13 cellular contexts compared by ENCODE assay signal in the genomic region with DNA sequence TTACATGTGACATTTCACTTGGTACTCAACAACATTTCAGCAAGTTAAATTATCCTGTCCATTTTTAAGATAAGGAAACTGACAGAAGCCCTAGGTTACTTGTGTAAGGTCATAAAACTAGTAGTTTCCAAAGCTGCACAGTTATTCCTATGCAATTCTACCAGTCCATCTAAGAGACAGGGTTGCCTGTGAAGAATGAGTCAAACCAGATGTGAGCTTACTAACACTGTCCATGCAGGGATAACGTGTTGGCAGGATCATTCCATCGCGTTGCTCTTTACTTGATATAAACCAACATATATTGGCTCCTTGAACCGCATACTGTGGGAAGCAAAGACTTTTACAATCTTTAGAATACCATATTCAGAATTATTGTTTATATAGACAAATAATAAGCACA.
DNase-seq lines count a peak whose midpoint lies in the region; ATAC-seq and TF ChIP-seq lines count a peak whose summit lies in the region.
"Had no signal": no experiment of that assay in that cellular context is flagged by ENCODE, and none has a peak within 500 bp of the region (broad histone marks: within the 10 kb centered on the region; RNA-seq: fewer than 3 reads in every experiment).

No MANE protein-coding gene starts in this region.

- H3K27me3 ChIP-seq in rectal smooth muscle tissue (ENCODE audit: control insufficient read depth, insufficient read depth, low read length) = no peaks in the 10 kb centered on the region

- no peaks in the 10 kb centered on the region for H3K36me3 Mint-ChIP-seq in activated CD4-positive, alpha-beta memory T cell treated with anti-CD3 and anti-CD28 coated beads, Interleukin-2, amount 10 ng/mL, durations not matched to agents 7 days and 5 days (ENCODE audit: low read depth)
- H3K36me3 Mint-ChIP-seq in activated T-cell treated with anti-CD3 and anti-CD28 coated beads, Interleukin-2, amount 50 U/mL, for 72 hours (ENCODE audit: insufficient read depth in 2 of 2) = no peaks in the 10 kb centered on the region
- H3K36me3 Mint-ChIP-seq: IgD-negative memory B cell had no signal

- no peaks in the 10 kb centered on the region for H3K36me3 ChIP-seq in rectal smooth muscle tissue (ENCODE audit: control insufficient read depth, insufficient read depth, low read length)

- H3K4me1 Mint-ChIP-seq in activated CD4-positive, alpha-beta memory T cell treated with anti-CD3 and anti-CD28 coated beads, Interleukin-2, amount 10 ng/mL, durations not matched to agents 7 days and 5 days = no peaks in the 10 kb centered on the region
- no peaks in the 10 kb centered on the region for H3K4me1 Mint-ChIP-seq in activated T-cell treated with anti-CD3 and anti-CD28 coated beads, Interleukin-2, amount 50 U/mL, for 72 hours (ENCODE audit: low read depth)
- H3K4me1 Mint-ChIP-seq: activated B cell treated with CpG ODN at 0.5 μM for 24 hours, IgD-negative memory B cell had no signal

- no peaks in the 10 kb centered on the region for H3K9me3 Mint-ChIP-seq in activated CD4-positive, alpha-beta memory T cell treated with anti-CD3 and anti-CD28 coated beads, Interleukin-2, amount 10 ng/mL, durations not matched to agents 7 days and 5 days
- H3K9me3 Mint-ChIP-seq in activated T-cell treated with anti-CD3 and anti-CD28 coated beads, Interleukin-2, amount 50 U/mL, for 72 hours = no peaks in the 10 kb centered on the region
- H3K9me3 Mint-ChIP-seq: activated B cell treated with CpG ODN at 0.5 μM for 24 hours; activated T-helper 1 cell treated with anti-CD3 and anti-CD28 coated beads, Interleukin-12 subunit alpha, Interleukin-12 subunit beta, Interleukin-2, Interleukin-4 antibody, amounts not matched to agents 30 ng/mL and 10 ng/mL and 1 ng/mL, durations not matched to agents 14 hours and 24 hours and 36 hours had no signal

- no peak overlapping the region for H3K4me3 Mint-ChIP-seq in activated CD4-positive, alpha-beta memory T cell treated with anti-CD3 and anti-CD28 coated beads, Interleukin-2, amount 10 ng/mL, durations not matched to agents 7 days and 5 days
- H3K4me3 Mint-ChIP-seq in activated T-cell treated with anti-CD3 and anti-CD28 coated beads, Interleukin-2, amount 50 U/mL, for 72 hours = no peak overlapping the region
- H3K4me3 Mint-ChIP-seq: activated B cell treated with CpG ODN at 0.5 μM for 24 hours; activated T-helper 1 cell treated with anti-CD3 and anti-CD28 coated beads, Interleukin-12 subunit alpha, Interleukin-12 subunit beta, Interleukin-2, Interleukin-4 antibody, amounts not matched to agents 30 ng/mL and 10 ng/mL and 1 ng/mL, durations not matched to agents 14 hours and 24 hours and 36 hours; IgD-negative memory B cell had no signal

- H3K4me3 ChIP-seq in fibroblast of pulmonary artery (replicated peaks; ENCODE audit: low read depth, low read length) = no peak overlapping the region
- no peak overlapping the region for H3K4me3 ChIP-seq in rectal smooth muscle tissue (ENCODE audit: low read length)

- TF ChIP-seq CTCF in fibroblast of pulmonary artery (IDR thresholded peaks at IDR 0.05; ENCODE audit: low read length, missing control alignments) = no peak

- peak overlapping the region; percentile 71 for H3K27ac ChIP-seq in rectal smooth muscle tissue (ENCODE audit: low read depth, low read length)

- CTCF ChIA-PET in activated CD4-positive, alpha-beta memory T cell treated with anti-CD3 and anti-CD28 coated beads, Interleukin-2, amount 10 ng/mL, durations not matched to agents 7 days and 5 days (lab: Charles Lee) = no interaction called here

- peaks cover 11% of the 10 kb centered on the region for H3K4me1 ChIP-seq in rectal smooth muscle tissue (ENCODE audit: control insufficient read depth, insufficient read depth, low read length)

- ATAC-seq in activated T-cell treated with anti-CD3 and anti-CD28 coated beads, Interleukin-2, amount 50 U/mL, for 72 hours (replicated peaks in 1 of 2) = no peak

- H3K9ac ChIP-seq in rectal smooth muscle tissue (ENCODE audit: low read length) = no peak overlapping the region

- H3K27me3 Mint-ChIP-seq in activated CD4-positive, alpha-beta memory T cell treated with anti-CD3 and anti-CD28 coated beads, Interleukin-2, amount 10 ng/mL, durations not matched to agents 7 days and 5 days = no peaks in the 10 kb centered on the region
- H3K27me3 Mint-ChIP-seq in activated T-cell treated with anti-CD3 and anti-CD28 coated beads, Interleukin-2, amount 50 U/mL, for 72 hours (ENCODE audit: low read depth) = no peaks in the 10 kb centered on the region
- H3K27me3 Mint-ChIP-seq: activated B cell treated with CpG ODN at 0.5 μM for 24 hours, IgD-negative memory B cell had no signal

- POLR2A ChIA-PET in activated CD4-positive, alpha-beta memory T cell treated with anti-CD3 and anti-CD28 coated beads, Interleukin-2, amount 10 ng/mL, durations not matched to agents 7 days and 5 days (lab: Charles Lee) = no interaction called here

- DNase-seq in GM04503 (ENCODE audit: low read depth) (peak; percentile 45), RKO (ENCODE audit: low spot score) (peak; percentile 30), fibroblast of pulmonary artery (ENCODE audit: low read depth) (peak; percentile 68), NCI-H2029 treated with DMSO at 0.1 percent for 48 hours (lab: John Stamatoyannopoulos, UW) (no peak), activated T-cell treated with anti-CD3 and anti-CD28 coated beads for 4 hours (no peak)
- DNase-seq in activated CD4-positive, alpha-beta memory T cell treated with anti-CD3 and anti-CD28 coated beads, Interleukin-2, amount 10 ng/mL, durations not matched to agents 7 days and 5 days = no peak
- no peak for DNase-seq in activated T-cell treated with anti-CD3 and anti-CD28 coated beads, Interleukin-2, amount 50 U/mL, for 72 hours
- DNase-seq: activated B cell treated with CpG ODN at 0.5 μM for 24 hours, DMS 273 treated with DMSO at 0.1 percent for 48 hours, NCI-H2081 treated with DMSO at 0.1 percent for 48 hours had no signal

- no peak overlapping the region for H3K27ac Mint-ChIP-seq in activated CD4-positive, alpha-beta memory T cell treated with anti-CD3 and anti-CD28 coated beads, Interleukin-2, amount 10 ng/mL, durations not matched to agents 7 days and 5 days
- no peak overlapping the region for H3K27ac Mint-ChIP-seq in activated T-cell treated with anti-CD3 and anti-CD28 coated beads, Interleukin-2, amount 50 U/mL, for 72 hours
- H3K27ac Mint-ChIP-seq: activated B cell treated with CpG ODN at 0.5 μM for 24 hours; activated T-helper 1 cell treated with anti-CD3 and anti-CD28 coated beads, Interleukin-12 subunit alpha, Interleukin-12 subunit beta, Interleukin-2, Interleukin-4 antibody, amounts not matched to agents 30 ng/mL and 10 ng/mL and 1 ng/mL, durations not matched to agents 14 hours and 24 hours and 36 hours; IgD-negative memory B cell had no signal

Comparison
In these comparisons a context has a peak if more than half of its experiments do, and no peak if none do; other contexts are left out.
1. DNase-seq: peak in GM04503 (single experiment), RKO (single experiment) and fibroblast of pulmonary artery (single experiment); none in activated CD4-positive, alpha-beta memory T cell treated with anti-CD3 and anti-CD28 coated beads, Interleukin-2, amount 10 ng/mL, durations not matched to agents 7 days and 5 days (single experiment), activated T-cell treated with anti-CD3 and anti-CD28 coated beads, Interleukin-2, amount 50 U/mL, for 72 hours (0 of 2), NCI-H2029 treated with DMSO at 0.1 percent for 48 hours (single experiment) and activated T-cell treated with anti-CD3 and anti-CD28 coated beads for 4 hours (single experiment).